Comparison of ENCODE assay signal across 8 cellular contexts in the genomic region with DNA sequence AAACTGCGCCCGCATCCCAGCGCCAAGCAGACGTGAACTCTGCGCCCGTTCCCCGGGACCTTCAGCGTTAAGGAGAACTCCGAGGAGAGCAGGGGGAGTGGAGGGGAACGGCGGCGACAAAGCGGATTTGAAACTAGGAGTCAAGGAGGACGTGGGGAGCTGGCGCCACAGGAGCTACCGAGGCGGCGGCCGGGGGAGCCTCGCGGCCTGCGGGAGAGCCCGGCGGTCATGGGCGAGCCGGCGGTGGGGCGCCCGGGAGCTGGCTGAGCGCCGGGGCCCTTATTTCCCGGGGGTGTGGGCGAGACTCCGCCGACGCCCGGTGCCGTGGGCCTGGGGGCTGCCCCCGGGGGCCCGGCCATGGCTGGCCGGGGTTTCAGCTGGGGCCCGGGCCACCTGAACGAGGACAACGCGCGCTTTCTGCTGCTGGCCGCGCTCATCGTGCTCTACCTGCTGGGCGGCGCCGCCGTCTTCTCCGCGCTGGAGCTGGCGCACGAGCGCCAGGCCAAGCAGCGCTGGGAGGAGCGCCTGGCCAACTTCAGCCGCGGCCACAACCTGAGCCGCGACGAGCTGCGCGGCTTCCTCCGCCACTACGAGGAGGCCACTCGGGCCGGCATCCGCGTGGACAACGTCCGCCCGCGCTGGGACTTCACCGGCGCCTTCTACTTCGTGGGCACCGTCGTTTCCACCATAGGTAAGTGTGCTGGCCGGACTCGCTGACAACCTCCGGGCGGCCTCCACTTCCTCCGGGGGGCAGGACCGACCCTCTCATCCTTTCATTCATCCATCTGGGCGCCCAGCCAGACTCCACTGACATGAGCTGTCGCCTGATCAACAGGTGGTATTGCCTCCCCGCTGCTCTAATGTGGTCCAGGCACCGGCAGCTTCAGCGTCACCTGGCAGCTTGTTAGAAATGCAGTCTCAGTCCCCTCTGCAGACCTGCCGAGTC. TPM values are rescaled to one million over a fixed set of nuclear protein-coding genes. Genes with fewer than 3 reads are reported as not detected.
A peak's percentile ranks its signal among the peaks of the same experiment; 100 is the strongest.
DNase-seq lines count a peak whose midpoint lies in the region; ATAC-seq and TF ChIP-seq lines count a peak whose summit lies in the region.

KCNK13 (plus strand) TSS at position 146 of the 946 bp plus-strand sequence; CDS start at position 358, 212 bp downstream.

- peak within 1 kb of the TSS; percentile 7 for H3K4me3 ChIP-seq in AG09309 (ENCODE audit: control insufficient read depth, low read depth, low read length)
- peak within 1 kb of the TSS; percentile 35 for H3K4me3 ChIP-seq in HFF-Myc (replicated peaks; ENCODE audit: low read depth, low read length)
- H3K4me3 ChIP-seq in SK-N-MC, result peak within 1 kb of the TSS; percentile 74
- peak within 1 kb of the TSS; percentile 74 for H3K4me3 ChIP-seq in endodermal cell (ENCODE audit: low read length)
- peak within 1 kb of the TSS; percentile 17 to 77 for H3K4me3 ChIP-seq in muscle layer of duodenum (ENCODE audit: low read depth in 1 of 2, low read length in 2 of 2)

- 0 out of 2 replicates have a peak, but pooled peaks cover 4% of the 10 kb centered on the region for H3K9me3 ChIP-seq in SK-N-MC (ENCODE audit: low read depth, low read length)
- no peaks in the 10 kb centered on the region for H3K9me3 ChIP-seq in endodermal cell (ENCODE audit: control insufficient read depth, low read length)
- no peaks in the 10 kb centered on the region for H3K9me3 ChIP-seq in muscle layer of duodenum (ENCODE audit: control insufficient read depth in 1 of 2, low read length in 2 of 2)

- H3K27me3 ChIP-seq in endodermal cell (ENCODE audit: control insufficient read depth, insufficient read depth, low read length, poor library complexity, severe bottlenecking) (peaks cover 82% of the 10 kb centered on the region), muscle layer of duodenum (ENCODE audit: low read depth, low read length) (peaks cover 28% of the 10 kb centered on the region)

- H3K4me1 ChIP-seq in endodermal cell (ENCODE audit: control insufficient read depth, insufficient read depth, low read length) (no peaks in the 10 kb centered on the region), muscle layer of duodenum (ENCODE audit: control insufficient read depth in 1 of 2, insufficient read depth in 2 of 2, low read length in 2 of 2) (peaks cover 0 to 28% of the 10 kb centered on the region in 2 donors)

- H3K4me1 Mint-ChIP-seq in endodermal cell, result peaks cover 13% of the 10 kb centered on the region

- no peak within 1 kb of the TSS for H3K9ac ChIP-seq in SK-N-MC (ENCODE audit: insufficient read length)
- H3K9ac ChIP-seq in endodermal cell (ENCODE audit: extremely low read depth, low read length, poor library complexity, severe bottlenecking), result no peak within 1 kb of the TSS

- H3K27ac ChIP-seq in SK-N-MC (no peak within 1 kb of the TSS), endodermal cell (ENCODE audit: low read depth, low read length) (no peak within 1 kb of the TSS), muscle layer of duodenum (ENCODE audit: low read length) (no peak within 1 kb of the TSS)

- TF ChIP-seq CTCF in AG09309 (IDR thresholded peaks at IDR 0.05; ENCODE audit: control insufficient read depth, insufficient read depth, low read depth, low read length, missing control alignments) (no peak), HFF-Myc (IDR thresholded peaks at IDR 0.05; ENCODE audit: low read depth, low read length, missing control alignments) (no peak), endodermal cell (conservative IDR thresholded peaks at IDR 0.05) (no peak)

- H3K9me3 Mint-ChIP-seq in endodermal cell, result no peaks in the 10 kb centered on the region

- no peak for DNase-seq in AG09309 (ENCODE audit: low read depth)
- no peak for DNase-seq in HFF-Myc (ENCODE audit: extremely low read depth, low read depth)
- DNase-seq in SK-N-MC (ENCODE audit: low read depth, low spot score), result no peak
- DNase-seq in endodermal cell, result peak; percentile 81
- DNase-seq in SK-N-DZ (ENCODE audit: low spot score), result no peak

- H3K36me3 ChIP-seq in SK-N-MC (ENCODE audit: insufficient read depth, low read length), result no peaks in the 10 kb centered on the region
- H3K36me3 ChIP-seq in endodermal cell (ENCODE audit: control insufficient read depth, insufficient read depth, low read length), result no peaks in the 10 kb centered on the region
- H3K36me3 ChIP-seq in muscle layer of duodenum (ENCODE audit: control insufficient read depth in 1 of 2, insufficient read depth in 2 of 2, low read length in 2 of 2), result no peaks in the 10 kb centered on the region

- WGBS in endodermal cell (ENCODE audit: insufficient coverage in 1 of 2, insufficient read length in 1 of 2), 2 experiments, result 2 to 3% methylated on average over 34 to 94 of the region's 94 CpGs

- peaks cover 81% of the 10 kb centered on the region for H3K27me3 Mint-ChIP-seq in endodermal cell (ENCODE audit: insufficient read depth)

- ATAC-seq in GM21786 (IDR thresholded peaks at IDR 0.05; ENCODE audit: unreplicated experiment), result no peak
- ATAC-seq in HG03196 (IDR thresholded peaks at IDR 0.05; ENCODE audit: unreplicated experiment), result no peak

- peak within 1 kb of the TSS; percentile 65 for H3K4me3 Mint-ChIP-seq in endodermal cell

- no peak within 1 kb of the TSS for H3K27ac Mint-ChIP-seq in endodermal cell

- no peaks in the 10 kb centered on the region for H3K36me3 Mint-ChIP-seq in endodermal cell (ENCODE audit: low read depth)

RNA-seq across cellular contexts. Expression of gene KCNK13, which starts in this region (rescaled TPM):
- total RNA-seq in endodermal cell, result 1 to 10 TPM in 1 of 2 donors, under 1 TPM in 1; 0.58 to 1.3 TPM
- polyA plus RNA-seq in endodermal cell (2013, experiment 1 of 2), result 0.28 TPM
- polyA plus RNA-seq in endodermal cell (2013, experiment 2 of 2), result 0.37 TPM
- 0.13 TPM in 1 of 2 replicates, not detected in the other for polyA plus RNA-seq in SK-N-DZ (2014; cell fraction: cytosol; rRNA removed)
- polyA plus RNA-seq in SK-N-DZ (2014; cell fraction: nucleus; rRNA removed), result 0.10 TPM in 1 of 2 replicates, not detected in the other

Comparison
In these comparisons a context has a peak if more than half of its experiments do, and no peak if none do; other contexts are left out.
1. H3K4me3 ChIP-seq: peak in every context shown above with its lines; median percentile 74 in SK-N-MC; 74 in endodermal cell; 47 in muscle layer of duodenum; 35 in HFF-Myc; 7 in AG09309.